1 cellular context compared by ENCODE assay signal in the genomic region with DNA sequence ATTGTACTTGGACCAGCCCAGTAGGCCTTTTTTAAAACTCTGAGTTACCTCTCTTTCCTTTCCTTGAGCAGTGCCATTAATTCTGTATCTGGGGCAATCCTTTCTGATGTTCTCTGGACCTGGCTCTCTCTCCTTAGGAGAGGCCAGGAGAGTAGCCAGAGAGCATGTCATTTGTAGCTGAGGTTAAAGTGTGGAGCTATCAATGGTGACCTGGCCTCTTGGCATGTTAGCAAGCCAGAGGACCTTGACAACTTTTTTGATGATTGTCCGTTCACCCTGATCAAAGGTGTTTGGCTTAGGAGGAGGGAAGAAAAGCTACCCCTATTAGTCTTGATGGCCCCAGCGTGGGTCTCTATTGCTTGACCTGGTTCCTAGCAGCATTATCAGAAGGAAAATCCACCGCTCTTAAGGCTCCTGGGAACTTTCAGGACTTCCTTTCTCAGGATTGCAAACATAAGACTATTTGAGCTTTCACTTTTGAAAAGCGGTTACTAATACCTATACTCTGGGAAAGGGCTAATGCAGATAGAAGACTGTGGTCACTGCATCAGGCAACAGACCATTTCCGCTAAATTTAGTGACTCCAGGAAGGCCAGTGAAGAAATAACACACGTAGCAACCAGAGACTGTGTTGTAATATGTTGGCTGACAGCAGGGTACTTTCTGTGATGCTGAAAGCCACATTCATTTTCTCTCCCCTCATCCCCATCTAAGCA.
A peak's percentile ranks its signal among the peaks of the same experiment; 100 is the strongest.
TF ChIP-seq lines count a peak whose summit lies in the region.

No MANE protein-coding gene starts in this region.

TF ChIP-seq in IMR-90, 13 proteins besides CTCF, POLR2A, EP300 and RAD21:
- TF ChIP-seq FOS (IDR thresholded peaks at IDR 0.05; ENCODE audit: low read depth, low read length) (no peak), USF2 (IDR thresholded peaks at IDR 0.05; ENCODE audit: low read depth, low read length) (no peak), CHD1 (IDR thresholded peaks at IDR 0.05; ENCODE audit: low read depth, low read length) (no peak), BHLHE40 (IDR thresholded peaks at IDR 0.05; ENCODE audit: low read depth, low read length) (no peak), CEBPB (IDR thresholded peaks at IDR 0.05; ENCODE audit: low read depth, low read length) (peak; percentile 54), MAFK (IDR thresholded peaks at IDR 0.05; ENCODE audit: low read depth, low read length) (no peak)
